1 cellular context compared by ENCODE assay signal in genomic region chr22:37562049-37562784, GRCh38.
TF ChIP-seq lines count a peak whose summit lies in the region.

No MANE protein-coding gene starts in this region.

TF ChIP-seq in endothelial cell of umbilical vein, 7 proteins besides CTCF, POLR2A, EP300 and RAD21:
- TF ChIP-seq POLR2AphosphoS5 (IDR thresholded peaks at IDR 0.05; ENCODE audit: insufficient read depth, low read depth, low read length) (no peak), MAX (IDR thresholded peaks at IDR 0.05; ENCODE audit: insufficient read depth, insufficient read length) (no peak), MYC (IDR thresholded peaks at IDR 0.05; ENCODE audit: low read depth, low read length) (no peak), EZH2 (IDR thresholded peaks at IDR 0.05; ENCODE audit: borderline replicate concordance, low read depth, low read length, severe bottlenecking) (no peak), GATA2 (IDR thresholded peaks at IDR 0.05; ENCODE audit: insufficient read depth, insufficient read length, low read depth, low read length) (no peak), FOS (IDR thresholded peaks at IDR 0.05; ENCODE audit: borderline replicate concordance, insufficient read depth, low read length) (no peak), JUN (IDR thresholded peaks at IDR 0.05; ENCODE audit: borderline replicate concordance, insufficient read depth, insufficient read length, low read depth) (no peak)
